Comparison of ENCODE assay signal across 1 cellular context in the genomic region with DNA sequence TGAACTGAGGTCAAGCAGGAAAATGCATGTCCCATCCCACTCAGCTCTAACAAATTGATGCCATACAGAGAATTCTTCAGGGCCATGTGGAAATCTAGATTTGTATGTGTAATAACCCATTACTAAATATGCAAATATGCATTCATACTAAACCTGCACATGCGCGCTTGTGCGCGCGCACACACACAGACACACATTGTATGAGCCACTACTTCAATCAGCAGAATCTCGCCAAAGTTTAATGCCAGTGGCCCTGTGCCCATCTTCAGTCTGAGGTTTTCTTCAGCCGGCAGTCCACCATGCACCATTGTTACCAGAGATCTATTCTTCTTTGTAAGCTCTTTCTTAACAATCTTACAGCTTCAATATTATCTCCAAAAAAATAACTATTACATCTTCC.
TF ChIP-seq lines count a peak whose summit lies in the region.

No MANE protein-coding gene starts in this region.

TF ChIP-seq in HepG2, 621 proteins besides CTCF, POLR2A, EP300 and RAD21 (continued from another document):
- TF ChIP-seq, protein P1, sequence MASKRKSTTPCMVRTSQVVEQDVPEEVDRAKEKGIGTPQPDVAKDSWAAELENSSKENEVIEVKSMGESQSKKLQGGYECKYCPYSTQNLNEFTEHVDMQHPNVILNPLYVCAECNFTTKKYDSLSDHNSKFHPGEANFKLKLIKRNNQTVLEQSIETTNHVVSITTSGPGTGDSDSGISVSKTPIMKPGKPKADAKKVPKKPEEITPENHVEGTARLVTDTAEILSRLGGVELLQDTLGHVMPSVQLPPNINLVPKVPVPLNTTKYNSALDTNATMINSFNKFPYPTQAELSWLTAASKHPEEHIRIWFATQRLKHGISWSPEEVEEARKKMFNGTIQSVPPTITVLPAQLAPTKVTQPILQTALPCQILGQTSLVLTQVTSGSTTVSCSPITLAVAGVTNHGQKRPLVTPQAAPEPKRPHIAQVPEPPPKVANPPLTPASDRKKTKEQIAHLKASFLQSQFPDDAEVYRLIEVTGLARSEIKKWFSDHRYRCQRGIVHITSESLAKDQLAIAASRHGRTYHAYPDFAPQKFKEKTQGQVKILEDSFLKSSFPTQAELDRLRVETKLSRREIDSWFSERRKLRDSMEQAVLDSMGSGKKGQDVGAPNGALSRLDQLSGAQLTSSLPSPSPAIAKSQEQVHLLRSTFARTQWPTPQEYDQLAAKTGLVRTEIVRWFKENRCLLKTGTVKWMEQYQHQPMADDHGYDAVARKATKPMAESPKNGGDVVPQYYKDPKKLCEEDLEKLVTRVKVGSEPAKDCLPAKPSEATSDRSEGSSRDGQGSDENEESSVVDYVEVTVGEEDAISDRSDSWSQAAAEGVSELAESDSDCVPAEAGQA (IDR thresholded peaks at IDR 0.05; ENCODE audit: low read depth) = no peak
- TF ChIP-seq, protein P1 (CRISPR knock-in tag; IDR thresholded peaks at IDR 0.05; ENCODE audit: borderline replicate concordance) = no peak
- TF ChIP-seq ZNF672 (CRISPR knock-in tag; IDR thresholded peaks at IDR 0.05) (no peak), ZNF570 (CRISPR knock-in tag; IDR thresholded peaks at IDR 0.05; ENCODE audit: borderline replicate concordance) (no peak), PRPF4 (IDR thresholded peaks at IDR 0.05; ENCODE audit: low read depth, low read length, poor library complexity, severe bottlenecking) (no peak), ZNF607 (CRISPR knock-in tag; IDR thresholded peaks at IDR 0.05; ENCODE audit: borderline replicate concordance) (no peak), ZBTB4 (CRISPR knock-in tag; IDR thresholded peaks at IDR 0.05; ENCODE audit: borderline replicate concordance) (no peak), ZNF251 (CRISPR knock-in tag; IDR thresholded peaks at IDR 0.05) (no peak), REST (IDR thresholded peaks at IDR 0.05; ENCODE audit: borderline replicate concordance in 1 of 2, low read depth in 1 of 2, low read length in 2 of 2) (no peak), ZNF83 (CRISPR knock-in tag; IDR thresholded peaks at IDR 0.05; ENCODE audit: borderline replicate concordance) (no peak)
- TF ChIP-seq, protein P2, sequence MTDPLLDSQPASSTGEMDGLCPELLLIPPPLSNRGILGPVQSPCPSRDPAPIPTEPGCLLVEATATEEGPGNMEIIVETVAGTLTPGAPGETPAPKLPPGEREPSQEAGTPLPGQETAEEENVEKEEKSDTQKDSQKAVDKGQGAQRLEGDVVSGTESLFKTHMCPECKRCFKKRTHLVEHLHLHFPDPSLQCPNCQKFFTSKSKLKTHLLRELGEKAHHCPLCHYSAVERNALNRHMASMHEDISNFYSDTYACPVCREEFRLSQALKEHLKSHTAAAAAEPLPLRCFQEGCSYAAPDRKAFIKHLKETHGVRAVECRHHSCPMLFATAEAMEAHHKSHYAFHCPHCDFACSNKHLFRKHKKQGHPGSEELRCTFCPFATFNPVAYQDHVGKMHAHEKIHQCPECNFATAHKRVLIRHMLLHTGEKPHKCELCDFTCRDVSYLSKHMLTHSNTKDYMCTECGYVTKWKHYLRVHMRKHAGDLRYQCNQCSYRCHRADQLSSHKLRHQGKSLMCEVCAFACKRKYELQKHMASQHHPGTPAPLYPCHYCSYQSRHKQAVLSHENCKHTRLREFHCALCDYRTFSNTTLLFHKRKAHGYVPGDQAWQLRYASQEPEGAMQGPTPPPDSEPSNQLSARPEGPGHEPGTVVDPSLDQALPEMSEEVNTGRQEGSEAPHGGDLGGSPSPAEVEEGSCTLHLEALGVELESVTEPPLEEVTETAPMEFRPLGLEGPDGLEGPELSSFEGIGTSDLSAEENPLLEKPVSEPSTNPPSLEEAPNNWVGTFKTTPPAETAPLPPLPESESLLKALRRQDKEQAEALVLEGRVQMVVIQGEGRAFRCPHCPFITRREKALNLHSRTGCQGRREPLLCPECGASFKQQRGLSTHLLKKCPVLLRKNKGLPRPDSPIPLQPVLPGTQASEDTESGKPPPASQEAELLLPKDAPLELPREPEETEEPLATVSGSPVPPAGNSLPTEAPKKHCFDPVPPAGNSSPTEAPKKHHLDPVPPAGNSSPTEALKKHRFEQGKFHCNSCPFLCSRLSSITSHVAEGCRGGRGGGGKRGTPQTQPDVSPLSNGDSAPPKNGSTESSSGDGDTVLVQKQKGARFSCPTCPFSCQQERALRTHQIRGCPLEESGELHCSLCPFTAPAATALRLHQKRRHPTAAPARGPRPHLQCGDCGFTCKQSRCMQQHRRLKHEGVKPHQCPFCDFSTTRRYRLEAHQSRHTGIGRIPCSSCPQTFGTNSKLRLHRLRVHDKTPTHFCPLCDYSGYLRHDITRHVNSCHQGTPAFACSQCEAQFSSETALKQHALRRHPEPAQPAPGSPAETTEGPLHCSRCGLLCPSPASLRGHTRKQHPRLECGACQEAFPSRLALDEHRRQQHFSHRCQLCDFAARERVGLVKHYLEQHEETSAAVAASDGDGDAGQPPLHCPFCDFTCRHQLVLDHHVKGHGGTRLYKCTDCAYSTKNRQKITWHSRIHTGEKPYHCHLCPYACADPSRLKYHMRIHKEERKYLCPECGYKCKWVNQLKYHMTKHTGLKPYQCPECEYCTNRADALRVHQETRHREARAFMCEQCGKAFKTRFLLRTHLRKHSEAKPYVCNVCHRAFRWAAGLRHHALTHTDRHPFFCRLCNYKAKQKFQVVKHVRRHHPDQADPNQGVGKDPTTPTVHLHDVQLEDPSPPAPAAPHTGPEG (CRISPR knock-in tag; IDR thresholded peaks at IDR 0.05) = no peak
